In the genomic region with DNA sequence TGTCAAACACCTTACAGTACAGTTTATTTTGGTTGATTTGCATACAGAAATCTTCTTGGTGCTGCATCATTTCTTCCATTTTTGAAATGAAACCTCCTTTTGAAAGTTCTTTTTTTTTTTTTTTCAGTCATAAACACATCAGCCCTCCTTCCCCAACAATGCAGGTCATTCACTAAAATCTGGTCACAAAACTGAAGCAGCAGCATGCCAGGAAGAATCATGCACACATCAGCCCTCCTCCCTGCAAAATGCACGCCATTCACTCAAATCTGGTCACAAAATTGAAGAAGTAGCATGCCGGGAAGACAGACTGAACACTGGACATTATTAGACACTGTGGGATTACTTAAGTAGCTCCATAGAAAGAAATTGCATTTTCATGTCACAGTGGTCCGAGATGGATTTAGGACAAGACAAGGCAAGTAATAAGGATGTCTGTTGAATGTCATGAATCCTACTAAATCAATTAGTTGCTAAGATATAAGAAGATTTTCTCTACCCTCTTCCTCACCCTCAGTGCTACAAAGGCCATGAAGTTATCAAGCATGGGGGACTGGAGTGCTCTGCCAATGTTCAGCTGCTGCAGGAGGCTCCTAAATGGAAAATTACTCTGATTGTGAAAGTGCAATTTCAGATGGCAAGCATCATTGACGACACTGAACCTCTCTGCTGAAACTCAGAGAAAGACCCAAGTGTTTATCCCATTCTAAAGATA, we compare ENCODE assay signal across 11 cellular contexts.
"Had no signal": no experiment of that assay in that cellular context is flagged by ENCODE, and none has a peak within 500 bp of the region (broad histone marks: within the 10 kb centered on the region; RNA-seq: fewer than 3 reads in every experiment).

No MANE protein-coding gene starts in this region.

- DNase-seq: activated CD4-positive, alpha-beta T cell treated with anti-CD3 and anti-CD28 coated beads for 48 hours; activated naive CD8-positive, alpha-beta T cell treated with anti-CD3 and anti-CD28 coated beads for 36 hours; brain microvascular endothelial cell; effector CD8-positive, alpha-beta T cell; heart left ventricle; naive B cell; right cardiac atrium; stimulated activated CD4-positive, alpha-beta T cell treated with anti-CD3 and anti-CD28 coated beads, Interleukin-4, amount 100 ng/mL, for 24 hours; stimulated activated naive CD4-positive, alpha-beta T cell; T-helper 17 cell; tibial artery had no signal
